ENCODE assay signal across 24 cellular contexts in genomic region chr5:5687113-5687512, GRCh38.
"Had no signal": no experiment of that assay in that cellular context is flagged by ENCODE, and none has a peak within 500 bp of the region (broad histone marks: within the 10 kb centered on the region; RNA-seq: fewer than 3 reads in every experiment).

No MANE protein-coding gene starts in this region.

- H3K4me3 Mint-ChIP-seq: mesothelial cell of epicardium; naive B cell; natural killer cell; stimulated activated effector memory CD8-positive, alpha-beta T cell treated with anti-CD3 and anti-CD28 coated beads, Interleukin-12 subunit alpha, Interleukin-12 subunit beta, amount 100 ng/mL, for 72 hours; stimulated activated naive CD8-positive, alpha-beta T cell treated with anti-CD3 and anti-CD28 coated beads, Interleukin-15, Interleukin-2, amounts not matched to agents 100 ng/mL and 50 ng/mL, for 24 hours; type B pancreatic cell had no signal

- ATAC-seq: left colon; left lung; natural killer cell; right lobe of liver; stimulated activated effector memory CD8-positive, alpha-beta T cell treated with anti-CD3 and anti-CD28 coated beads, Interleukin-12 subunit alpha, Interleukin-12 subunit beta, amount 100 ng/mL, for 72 hours had no signal

- H3K27ac ChIP-seq: left lung, ovary, prostate gland, right lobe of liver, skin epidermis, suprapubic skin, thoracic aorta, tibial artery, uterus had no signal

- H3K36me3 Mint-ChIP-seq: mesothelial cell of epicardium; naive B cell; natural killer cell; stimulated activated effector memory CD8-positive, alpha-beta T cell treated with anti-CD3 and anti-CD28 coated beads, Interleukin-12 subunit alpha, Interleukin-12 subunit beta, amount 100 ng/mL, for 72 hours had no signal

- H3K4me3 ChIP-seq: left lung, lung, ovary, prostate gland, right lobe of liver, skin epidermis, suprapubic skin, thoracic aorta, tibial artery, uterus had no signal

- H3K9me3 ChIP-seq: ovary, prostate gland, right lobe of liver, suprapubic skin, thoracic aorta, tibial artery, uterus had no signal

- DNase-seq: head of caudate nucleus; hippocampal formation; kidney glomerular epithelial cell; left colon; left lung; mesendoderm; naive B cell; natural killer cell; ovary; right lobe of liver; stimulated activated CD4-positive, alpha-beta T cell treated with anti-CD3 and anti-CD28 coated beads, Interleukin-12 subunit alpha, Interleukin-12 subunit beta, amount 100 ng/mL, for 4 hours; stimulated activated CD4-positive, alpha-beta T cell treated with anti-CD3 and anti-CD28 coated beads, Interleukin-4, amount 100 ng/mL, for 24 hours; stimulated activated naive CD4-positive, alpha-beta T cell; tibial artery; uterus had no signal

- H3K4me1 ChIP-seq: left lung, prostate gland, right lobe of liver, suprapubic skin, uterus had no signal

- H3K27ac Mint-ChIP-seq: mesothelial cell of epicardium; naive B cell; natural killer cell; stimulated activated effector memory CD8-positive, alpha-beta T cell treated with anti-CD3 and anti-CD28 coated beads, Interleukin-12 subunit alpha, Interleukin-12 subunit beta, amount 100 ng/mL, for 72 hours; stimulated activated naive CD8-positive, alpha-beta T cell treated with anti-CD3 and anti-CD28 coated beads, Interleukin-15, Interleukin-2, amounts not matched to agents 100 ng/mL and 50 ng/mL, for 24 hours; type B pancreatic cell had no signal

- H3K36me3 ChIP-seq: left lung, ovary, prostate gland, right lobe of liver, suprapubic skin, thoracic aorta, tibial artery, uterus had no signal

- H3K4me1 Mint-ChIP-seq: naive B cell; natural killer cell; stimulated activated effector memory CD8-positive, alpha-beta T cell treated with anti-CD3 and anti-CD28 coated beads, Interleukin-12 subunit alpha, Interleukin-12 subunit beta, amount 100 ng/mL, for 72 hours had no signal

- H3K27me3 ChIP-seq: left lung, ovary, right lobe of liver, tibial artery, uterus had no signal
